Comparison of ENCODE assay signal across 8 cellular contexts in genomic region chr13:20182231-20182846, GRCh38. TPM values are rescaled to one million over a fixed set of nuclear protein-coding genes. Genes with fewer than 3 reads are reported as not detected.
DNase-seq lines count a peak whose midpoint lies in the region; TF ChIP-seq lines count a peak whose summit lies in the region.

No MANE protein-coding gene starts in this region.

- H3K27ac ChIP-seq in SK-N-MC (no peak overlapping the region), brain microvascular endothelial cell (no peak overlapping the region)

- H3K4me3 ChIP-seq in H7 (ENCODE audit: insufficient read depth, low read depth, low read length) (no peak overlapping the region), SK-N-MC (0 out of 2 replicates have a peak overlapping the region, but pooled peaks have one; percentile 28), brain microvascular endothelial cell (ENCODE audit: low read depth, low read length) (no peak overlapping the region)

- no peaks in the 10 kb centered on the region; the same call in 1 of the 2 replicates for H3K27me3 ChIP-seq in H7 (ENCODE audit: control insufficient read depth, insufficient read depth, low read length)
- H3K27me3 ChIP-seq in brain microvascular endothelial cell (replicated peaks), result peaks cover 30% of the 10 kb centered on the region

- no peak overlapping the region for H3K4me3 Mint-ChIP-seq in immature natural killer cell

- H3K27ac Mint-ChIP-seq in immature natural killer cell, result no peak overlapping the region

- TF ChIP-seq CTCF in brain microvascular endothelial cell (IDR thresholded peaks at IDR 0.05; ENCODE audit: low read depth, low read length, missing control alignments), result peak; percentile 92

- H3K9me3 Mint-ChIP-seq in immature natural killer cell, result no peaks in the 10 kb centered on the region

- H3K9ac ChIP-seq in SK-N-MC (ENCODE audit: insufficient read length), result no peak overlapping the region

- H3K27me3 Mint-ChIP-seq in immature natural killer cell (ENCODE audit: low read depth in 3 of 3), result peaks cover 7 to 23% (median 9%) of the 10 kb centered on the region in 3 donors

- in situ Hi-C loops in brain microvascular endothelial cell (cut with HindIII; ENCODE audit: low pct_ligation_motif_present, low sequenced_read_pairs), result loop anchor here (25.0 kb wide), 1 partner anchor 230 kb away; no protein-coding TSS in a partner anchor

- DNase-seq in DMS79 treated with DMSO at 0.1 percent for 48 hours (lab: John Stamatoyannopoulos, UW) (peak; percentile 23), DMS79 (lab: John Stamatoyannopoulos, UW) (no peak), H7 (peak; percentile 89), NCI-H1048 (lab: John Stamatoyannopoulos, UW) (peak; percentile 45), SK-N-MC (ENCODE audit: low read depth, low spot score) (peak; percentile 70), brain microvascular endothelial cell (peak; percentile 38), immature natural killer cell (peak; percentile 33 to 51 (median 46))
- DNase-seq in stimulated activated CD4-positive, alpha-beta T cell treated with anti-CD3 and anti-CD28 coated beads, Interleukin-1b, Interleukin-23, amount 100 ng/mL, for 48 hours, result peak; percentile 52

- no peaks in the 10 kb centered on the region for H3K4me1 Mint-ChIP-seq in immature natural killer cell

- H3K36me3 Mint-ChIP-seq in immature natural killer cell, result no peaks in the 10 kb centered on the region

- no peaks in the 10 kb centered on the region for H3K36me3 ChIP-seq in H7 (replicated peaks; ENCODE audit: control insufficient read depth, insufficient read depth, low read length)
- H3K36me3 ChIP-seq in SK-N-MC (ENCODE audit: insufficient read depth, low read length), result no peaks in the 10 kb centered on the region
- H3K36me3 ChIP-seq in brain microvascular endothelial cell (replicated peaks), result no peaks in the 10 kb centered on the region

- H3K9me3 ChIP-seq in SK-N-MC (ENCODE audit: low read depth, low read length), result no peaks in the 10 kb centered on the region

RNA-seq across cellular contexts. Expression of gene GJB2, which starts 10.4 kb away (rescaled TPM):
- 0.07 TPM in 1 of 2 replicates, not detected in the other for total RNA-seq in H7 (2014; rRNA removed; shearing (Covaris generic))
- not detected for polyA plus RNA-seq in immature natural killer cell

RNA-seq across cellular contexts. Expression of gene GJA3, which starts 21.5 kb away (rescaled TPM):
- 0.03 and 0.15 TPM in 2 replicates for total RNA-seq in H7 (2014; rRNA removed; shearing (Covaris generic))
- not detected for polyA plus RNA-seq in immature natural killer cell

RNA-seq across cellular contexts. Expression of gene GJB6, which starts 49.8 kb away (rescaled TPM):
- not detected in 2 replicates for total RNA-seq in H7 (2014; rRNA removed; shearing (Covaris generic))
- not detected for polyA plus RNA-seq in immature natural killer cell
